Comparison of ENCODE assay signal across 21 cellular contexts in the genomic region with DNA sequence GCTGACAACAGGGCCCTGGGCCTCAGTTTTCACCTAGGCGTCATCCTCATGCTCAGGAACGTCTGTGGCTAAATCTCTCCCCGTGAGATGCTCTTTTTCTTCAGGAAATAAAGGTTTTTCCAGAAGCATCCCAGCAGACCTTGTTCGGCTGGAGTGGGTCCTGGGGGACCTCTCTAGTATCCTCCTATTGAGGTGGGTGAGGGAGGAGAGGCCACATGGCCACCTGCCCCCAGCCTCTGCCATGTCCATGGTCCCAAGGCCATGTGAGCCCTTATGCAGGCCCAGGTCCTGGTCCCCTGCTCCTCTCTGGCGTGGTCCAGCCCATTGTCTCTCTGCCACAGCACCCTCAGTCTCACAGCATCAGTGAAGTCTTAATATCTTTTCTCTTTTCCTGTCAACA.
"Had no signal": no experiment of that assay in that cellular context is flagged by ENCODE, and none has a peak within 500 bp of the region (broad histone marks: within the 10 kb centered on the region; RNA-seq: fewer than 3 reads in every experiment).

No MANE protein-coding gene starts in this region.

- H3K4me1 Mint-ChIP-seq: brain had no signal

- H3K27ac Mint-ChIP-seq: activated CD8-positive, alpha-beta T cell treated with anti-CD3 and anti-CD28 coated beads, Interleukin-2, amount 10 ng/mL, durations not matched to agents 7 days and 5 days; brain had no signal

- ATAC-seq: activated CD8-positive, alpha-beta T cell treated with anti-CD3 and anti-CD28 coated beads, Interleukin-2, amount 10 ng/mL, durations not matched to agents 7 days and 5 days; activated T-cell treated with anti-CD3 and anti-CD28 coated beads, Interleukin-2, amount 50 U/mL, for 4 hours had no signal

- H3K27me3 Mint-ChIP-seq: activated naive CD4-positive, alpha-beta T cell treated with anti-CD3 and anti-CD28 coated beads, Interleukin-2, amount 50 U/mL, for 24 hours; brain had no signal

- DNase-seq: activated CD4-positive, alpha-beta T cell treated with anti-CD3 and anti-CD28 coated beads for 48 hours; activated CD4-positive, alpha-beta T cell treated with anti-CD3 and anti-CD28 coated beads, Interleukin-2, amount 50 U/mL, for 4 hours; activated CD4-positive, CD25-positive, alpha-beta regulatory T cell treated with anti-CD3 and anti-CD28 coated beads, Interleukin-2, amount 50 U/mL, for 72 hours; activated CD8-positive, alpha-beta memory T cell treated with anti-CD3 and anti-CD28 coated beads, Interleukin-2, amount 50 U/mL, for 48 hours; activated CD8-positive, alpha-beta T cell treated with anti-CD3 and anti-CD28 coated beads, Interleukin-2, amount 10 ng/mL, durations not matched to agents 7 days and 5 days; activated gamma-delta T cell treated with Interleukin-2 at 50 U/mL for 16 hours; activated T-cell treated with anti-CD3 and anti-CD28 coated beads, Interleukin-2, amount 50 U/mL, for 4 hours; amygdala; IMR-90; Kasumi-1; KBM-7; NCI-H1048; NCI-H146; NCI-H187 treated with DMSO at 0.1 percent for 48 hours; NCI-H2081 treated with DMSO at 0.1 percent for 48 hours; NCI-H446; NCI-H524; SIG-M5; T-helper 1 cell had no signal

- H3K4me3 Mint-ChIP-seq: activated CD8-positive, alpha-beta T cell treated with anti-CD3 and anti-CD28 coated beads, Interleukin-2, amount 10 ng/mL, durations not matched to agents 7 days and 5 days; activated naive CD4-positive, alpha-beta T cell treated with anti-CD3 and anti-CD28 coated beads, Interleukin-2, amount 50 U/mL, for 24 hours; activated T-cell treated with anti-CD3 and anti-CD28 coated beads, Interleukin-2, amount 50 U/mL, for 4 hours; brain had no signal
